10 cellular contexts compared by ENCODE assay signal in the genomic region with DNA sequence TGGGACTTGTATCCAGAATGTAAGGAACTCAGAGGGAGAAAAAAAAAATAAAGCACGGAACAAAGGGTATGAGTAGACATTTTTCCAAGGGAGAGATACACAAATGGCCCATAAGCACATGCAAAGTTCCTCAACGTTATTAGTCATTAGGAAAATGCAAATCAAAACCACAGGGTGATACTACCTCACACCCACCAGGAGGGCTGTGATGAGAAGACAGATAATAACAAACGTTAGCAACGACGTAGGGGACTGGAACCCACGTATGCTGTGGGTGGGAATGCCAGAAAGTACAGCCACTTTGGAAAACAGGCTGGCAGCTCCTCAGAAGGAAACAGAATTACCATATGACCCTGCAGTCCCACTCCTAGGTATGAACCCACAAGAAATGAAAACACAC. TPM values are rescaled to one million over a fixed set of nuclear protein-coding genes. Genes with fewer than 3 reads are reported as not detected.
A peak's percentile ranks its signal among the peaks of the same experiment; 100 is the strongest.
DNase-seq lines count a peak whose midpoint lies in the region; ATAC-seq, FAIRE-seq and TF ChIP-seq lines count a peak whose summit lies in the region.
"Not testable (repeated sequence)": the region's sequence is repeated elsewhere in the genome, so short reads cannot be mapped to it uniquely, and the experiment has no call there.
"Had no signal": no experiment of that assay in that cellular context is flagged by ENCODE, and none has a peak within 500 bp of the region (broad histone marks: within the 10 kb centered on the region; RNA-seq: fewer than 3 reads in every experiment).

No MANE protein-coding gene starts in this region.

- not testable (repeated sequence) for H3K9me3 Mint-ChIP-seq in activated T-cell treated with anti-CD3 and anti-CD28 coated beads, Interleukin-2, amount 50 U/mL, for 4 hours; activated naive CD8-positive, alpha-beta T cell treated with anti-CD3 and anti-CD28 coated beads, Interleukin-2, amount 50 U/mL, for 24 hours; memory B cell

- FAIRE-seq in D721Med (lab: Jason Lieb, UNC): peak; percentile 41
- peak; percentile 72 for FAIRE-seq in HTR-8/SVneo (lab: Jason Lieb, UNC)

- not testable (repeated sequence) for TF ChIP-seq CTCF in D721Med (IDR thresholded peaks at IDR 0.05; ENCODE audit: insufficient read depth, missing control alignments)

- peak; percentile 86 to 94 for ATAC-seq in activated CD4-positive, CD25-positive, alpha-beta regulatory T cell treated with anti-CD3 and anti-CD28 coated beads, Interleukin-2, amount 50 U/mL, for 24 hours
- ATAC-seq in activated T-cell treated with anti-CD3 and anti-CD28 coated beads, Interleukin-2, amount 50 U/mL, for 4 hours: peak; percentile 88 to 91
- peak; percentile 86 for ATAC-seq in activated naive CD8-positive, alpha-beta T cell treated with anti-CD3 and anti-CD28 coated beads, Interleukin-2, amount 50 U/mL, for 24 hours
- peak; percentile 85 for ATAC-seq in memory B cell (ENCODE audit: low read depth)
- ATAC-seq in stimulated activated naive CD8-positive, alpha-beta T cell treated with anti-CD3 and anti-CD28 coated beads, Interleukin-15, Interleukin-2, amounts not matched to agents 100 U/mL and 50 U/mL, for 24 hours: peak; percentile 87

- not testable (repeated sequence) for H3K27ac Mint-ChIP-seq in activated naive CD8-positive, alpha-beta T cell treated with anti-CD3 and anti-CD28 coated beads, Interleukin-2, amount 50 U/mL, for 24 hours; memory B cell

- H3K4me3 Mint-ChIP-seq in activated T-cell treated with anti-CD3 and anti-CD28 coated beads, Interleukin-2, amount 50 U/mL, for 4 hours; activated naive CD8-positive, alpha-beta T cell treated with anti-CD3 and anti-CD28 coated beads, Interleukin-2, amount 50 U/mL, for 24 hours; memory B cell: not testable (repeated sequence)

- not testable (repeated sequence) for H3K36me3 Mint-ChIP-seq in activated T-cell treated with anti-CD3 and anti-CD28 coated beads, Interleukin-2, amount 50 U/mL, for 4 hours (ENCODE audit: insufficient read depth); activated naive CD8-positive, alpha-beta T cell treated with anti-CD3 and anti-CD28 coated beads, Interleukin-2, amount 50 U/mL, for 24 hours (ENCODE audit: low read depth); memory B cell

- not testable (repeated sequence) for H3K4me1 Mint-ChIP-seq in activated T-cell treated with anti-CD3 and anti-CD28 coated beads, Interleukin-2, amount 50 U/mL, for 4 hours (ENCODE audit: low read depth); activated naive CD8-positive, alpha-beta T cell treated with anti-CD3 and anti-CD28 coated beads, Interleukin-2, amount 50 U/mL, for 24 hours; memory B cell

- DNase-seq in D721Med (ENCODE audit: insufficient read length, low spot score); HTR-8/SVneo (ENCODE audit: insufficient read length, low spot score); activated T-cell treated with anti-CD3 and anti-CD28 coated beads, Interleukin-2, amount 50 U/mL, for 4 hours; activated naive CD8-positive, alpha-beta T cell treated with anti-CD3 and anti-CD28 coated beads, Interleukin-2, amount 50 U/mL, for 24 hours; memory B cell (ENCODE audit: low spot score in 2 of 2); stimulated activated naive CD8-positive, alpha-beta T cell treated with anti-CD3 and anti-CD28 coated beads, Interleukin-15, Interleukin-2, amounts not matched to agents 100 U/mL and 50 U/mL, for 24 hours: not testable (repeated sequence)

- H3K27me3 Mint-ChIP-seq in activated T-cell treated with anti-CD3 and anti-CD28 coated beads, Interleukin-2, amount 50 U/mL, for 4 hours (ENCODE audit: low read depth); activated naive CD8-positive, alpha-beta T cell treated with anti-CD3 and anti-CD28 coated beads, Interleukin-2, amount 50 U/mL, for 24 hours; memory B cell: not testable (repeated sequence)

RNA-seq across cellular contexts. Expression of a gene that starts 34.9 kb away (rescaled TPM):
- total RNA-seq in activated T-cell treated with anti-CD3 and anti-CD28 coated beads, Interleukin-2, amount 50 U/mL, for 4 hours: 10 to 100 TPM; 47.1 to 55.3 (median 54.3) TPM

RNA-seq across cellular contexts. Expression of a gene that starts 41.5 kb away (rescaled TPM):
- total RNA-seq in activated T-cell treated with anti-CD3 and anti-CD28 coated beads, Interleukin-2, amount 50 U/mL, for 4 hours: under 1 TPM; 0.16 to 0.60 (median 0.38) TPM
- total RNA-seq: A172, Daoy, GM23248 had no signal

RNA-seq across cellular contexts. Expression of a gene that starts 52.5 kb away (rescaled TPM):
- 10 to 100 TPM; 32.0 to 35.3 (median 35.0) TPM for total RNA-seq in activated T-cell treated with anti-CD3 and anti-CD28 coated beads, Interleukin-2, amount 50 U/mL, for 4 hours

RNA-seq across cellular contexts. Expression of a gene that starts 59.0 kb away (rescaled TPM):
- 100 to 1,000 TPM; 184 to 198 (median 188) TPM for total RNA-seq in activated T-cell treated with anti-CD3 and anti-CD28 coated beads, Interleukin-2, amount 50 U/mL, for 4 hours
